In genomic region chr4:40576651-40577480, GRCh38 we compare ENCODE assay signal across 8 cellular contexts. TPM values are rescaled to one million over a fixed set of nuclear protein-coding genes. Genes with fewer than 3 reads are reported as not detected.
DNase-seq lines count a peak whose midpoint lies in the region; ATAC-seq lines count a peak whose summit lies in the region.

No MANE protein-coding gene starts in this region.

- CTCF ChIA-PET in activated CD4-positive, alpha-beta T cell treated with anti-CD3 and anti-CD28 coated beads, Interleukin-2, amount 10 ng/mL, durations not matched to agents 7 days and 5 days (lab: Charles Lee) = interaction anchor here (0.7 to 1.3 kb wide), 4 partner anchors 17 to 321 kb away, joined by 3 read pairs; no protein-coding TSS in a partner anchor

- no peaks in the 10 kb centered on the region for H3K27me3 Mint-ChIP-seq in activated CD4-positive, alpha-beta T cell treated with anti-CD3 and anti-CD28 coated beads, Interleukin-2, amount 10 ng/mL, durations not matched to agents 7 days and 5 days

- H3K9me3 ChIP-seq in HUES48 (ENCODE audit: control insufficient read depth, insufficient read depth, low read length) (no peaks in the 10 kb centered on the region), SJSA1 (replicated peaks) (no peaks in the 10 kb centered on the region), muscle layer of duodenum (ENCODE audit: control insufficient read depth in 1 of 2, low read length in 2 of 2) (no peaks in the 10 kb centered on the region)

- no peak for DNase-seq in activated CD4-positive, alpha-beta T cell treated with anti-CD3 and anti-CD28 coated beads, Interleukin-2, amount 10 ng/mL, durations not matched to agents 7 days and 5 days
- no peak for DNase-seq in activated CD4-positive, alpha-beta T cell treated with anti-CD3 and anti-CD28 coated beads, Interleukin-2, amount 50 U/mL, for 1 hour
- DNase-seq in SJSA1 (ENCODE audit: low read depth in 1 of 2, low spot score in 2 of 2) = peak; percentile 11 to 33
- peak; percentile 92 for DNase-seq in epithelial cell of prostate (ENCODE audit: low read depth, low spot score)
- DNase-seq in epidermal melanocyte (ENCODE audit: insufficient read length, low spot score) = no peak

- H3K27ac ChIP-seq in HUES48 (ENCODE audit: low read depth, low read length) (peak overlapping the region; percentile 85), SJSA1 (peak overlapping the region; percentile 29; the same call in 1 of the 2 replicates), epithelial cell of prostate (peak overlapping the region; percentile 96), muscle layer of duodenum (ENCODE audit: low read length) (peak overlapping the region; percentile 88)

- peak overlapping the region; percentile 66 for H3K27ac Mint-ChIP-seq in activated CD4-positive, alpha-beta T cell treated with anti-CD3 and anti-CD28 coated beads, Interleukin-2, amount 10 ng/mL, durations not matched to agents 7 days and 5 days

- H3K9me3 Mint-ChIP-seq in activated CD4-positive, alpha-beta T cell treated with anti-CD3 and anti-CD28 coated beads, Interleukin-2, amount 10 ng/mL, durations not matched to agents 7 days and 5 days = no peaks in the 10 kb centered on the region

- no peak overlapping the region for H3K4me3 Mint-ChIP-seq in activated CD4-positive, alpha-beta T cell treated with anti-CD3 and anti-CD28 coated beads, Interleukin-2, amount 10 ng/mL, durations not matched to agents 7 days and 5 days

- peaks cover 31% of the 10 kb centered on the region for H3K4me1 Mint-ChIP-seq in activated CD4-positive, alpha-beta T cell treated with anti-CD3 and anti-CD28 coated beads, Interleukin-2, amount 10 ng/mL, durations not matched to agents 7 days and 5 days

- H3K36me3 Mint-ChIP-seq in activated CD4-positive, alpha-beta T cell treated with anti-CD3 and anti-CD28 coated beads, Interleukin-2, amount 10 ng/mL, durations not matched to agents 7 days and 5 days (ENCODE audit: low read depth) = no peaks in the 10 kb centered on the region

- H3K9ac ChIP-seq in HUES48 (ENCODE audit: low read depth, low read length) = no peak overlapping the region

- POLR2A ChIA-PET in activated CD4-positive, alpha-beta T cell treated with anti-CD3 and anti-CD28 coated beads, Interleukin-2, amount 10 ng/mL, durations not matched to agents 7 days and 5 days (lab: Charles Lee) = no interaction called here

- no peaks in the 10 kb centered on the region for H3K27me3 ChIP-seq in HUES48 (ENCODE audit: control insufficient read depth, insufficient read depth, low read length)
- no peaks in the 10 kb centered on the region for H3K27me3 ChIP-seq in SJSA1 (replicated peaks)
- H3K27me3 ChIP-seq in muscle layer of duodenum (ENCODE audit: low read depth, low read length) = no peaks in the 10 kb centered on the region

- H3K36me3 ChIP-seq in HUES48 (ENCODE audit: control insufficient read depth, insufficient read depth, low read length) (no peaks in the 10 kb centered on the region), SJSA1 (no peaks in the 10 kb centered on the region), muscle layer of duodenum (ENCODE audit: control insufficient read depth in 1 of 2, insufficient read depth in 2 of 2, low read length in 2 of 2) (no peaks in the 10 kb centered on the region)

- ATAC-seq in GM21619 (IDR thresholded peaks at IDR 0.05; ENCODE audit: unreplicated experiment) = peak; percentile 65

- H3K4me3 ChIP-seq in HUES48 (ENCODE audit: low read depth, low read length) (no peak overlapping the region), SJSA1 (no peak overlapping the region), muscle layer of duodenum (ENCODE audit: low read depth in 1 of 2, low read length in 2 of 2) (peak overlapping the region in 1 of 2 donors; percentile 55)

- no peaks in the 10 kb centered on the region; the same call in 1 of the 2 replicates for H3K4me1 ChIP-seq in HUES48 (ENCODE audit: control insufficient read depth, insufficient read depth, low read length)
- no peaks in the 10 kb centered on the region; the same call in 1 of the 2 replicates for H3K4me1 ChIP-seq in SJSA1 (replicated peaks)
- peaks cover 0 to 12% of the 10 kb centered on the region in 2 donors for H3K4me1 ChIP-seq in muscle layer of duodenum (ENCODE audit: control insufficient read depth in 1 of 2, insufficient read depth in 2 of 2, low read length in 2 of 2)

RNA-seq across cellular contexts. Expression of gene RBM47, which starts 52.8 kb away (rescaled TPM):
- total RNA-seq in activated CD4-positive, alpha-beta T cell treated with anti-CD3 and anti-CD28 coated beads, Interleukin-2, amount 10 ng/mL, durations not matched to agents 7 days and 5 days = 1 to 10 TPM in 1 of 2 experiments, under 1 TPM in 1; 0.92 to 1.0 TPM
- total RNA-seq in SJSA1 (2014; rRNA removed; shearing (Covaris generic)) = 0.13 TPM in 1 of 2 replicates, not detected in the other

Comparison
In these comparisons a context has a peak if more than half of its experiments do, and no peak if none do; other contexts are left out.
1. DNase-seq: peak in SJSA1 (2 of 2) and epithelial cell of prostate (single experiment); none in activated CD4-positive, alpha-beta T cell treated with anti-CD3 and anti-CD28 coated beads, Interleukin-2, amount 10 ng/mL, durations not matched to agents 7 days and 5 days (single experiment), activated CD4-positive, alpha-beta T cell treated with anti-CD3 and anti-CD28 coated beads, Interleukin-2, amount 50 U/mL, for 1 hour (single experiment) and epidermal melanocyte (single experiment).
2. H3K27ac ChIP-seq: peak in every context shown above with its lines; median percentile 96 in epithelial cell of prostate; 88 in muscle layer of duodenum; 85 in HUES48; 29 in SJSA1.